ENCODE assay signal across 1 cellular context in genomic region chr10:31962826-31963597, GRCh38.
A peak's percentile ranks its signal among the peaks of the same experiment; 100 is the strongest.
TF ChIP-seq lines count a peak whose summit lies in the region.

No MANE protein-coding gene starts in this region.

TF ChIP-seq in A549, 52 proteins besides CTCF, POLR2A, EP300 and RAD21:
- TF ChIP-seq, protein P1, sequence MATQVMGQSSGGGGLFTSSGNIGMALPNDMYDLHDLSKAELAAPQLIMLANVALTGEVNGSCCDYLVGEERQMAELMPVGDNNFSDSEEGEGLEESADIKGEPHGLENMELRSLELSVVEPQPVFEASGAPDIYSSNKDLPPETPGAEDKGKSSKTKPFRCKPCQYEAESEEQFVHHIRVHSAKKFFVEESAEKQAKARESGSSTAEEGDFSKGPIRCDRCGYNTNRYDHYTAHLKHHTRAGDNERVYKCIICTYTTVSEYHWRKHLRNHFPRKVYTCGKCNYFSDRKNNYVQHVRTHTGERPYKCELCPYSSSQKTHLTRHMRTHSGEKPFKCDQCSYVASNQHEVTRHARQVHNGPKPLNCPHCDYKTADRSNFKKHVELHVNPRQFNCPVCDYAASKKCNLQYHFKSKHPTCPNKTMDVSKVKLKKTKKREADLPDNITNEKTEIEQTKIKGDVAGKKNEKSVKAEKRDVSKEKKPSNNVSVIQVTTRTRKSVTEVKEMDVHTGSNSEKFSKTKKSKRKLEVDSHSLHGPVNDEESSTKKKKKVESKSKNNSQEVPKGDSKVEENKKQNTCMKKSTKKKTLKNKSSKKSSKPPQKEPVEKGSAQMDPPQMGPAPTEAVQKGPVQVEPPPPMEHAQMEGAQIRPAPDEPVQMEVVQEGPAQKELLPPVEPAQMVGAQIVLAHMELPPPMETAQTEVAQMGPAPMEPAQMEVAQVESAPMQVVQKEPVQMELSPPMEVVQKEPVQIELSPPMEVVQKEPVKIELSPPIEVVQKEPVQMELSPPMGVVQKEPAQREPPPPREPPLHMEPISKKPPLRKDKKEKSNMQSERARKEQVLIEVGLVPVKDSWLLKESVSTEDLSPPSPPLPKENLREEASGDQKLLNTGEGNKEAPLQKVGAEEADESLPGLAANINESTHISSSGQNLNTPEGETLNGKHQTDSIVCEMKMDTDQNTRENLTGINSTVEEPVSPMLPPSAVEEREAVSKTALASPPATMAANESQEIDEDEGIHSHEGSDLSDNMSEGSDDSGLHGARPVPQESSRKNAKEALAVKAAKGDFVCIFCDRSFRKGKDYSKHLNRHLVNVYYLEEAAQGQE (IDR thresholded peaks at IDR 0.05): 0 out of 2 replicates have a peak, but pooled peaks have one; percentile 18
- TF ChIP-seq, protein P2, sequence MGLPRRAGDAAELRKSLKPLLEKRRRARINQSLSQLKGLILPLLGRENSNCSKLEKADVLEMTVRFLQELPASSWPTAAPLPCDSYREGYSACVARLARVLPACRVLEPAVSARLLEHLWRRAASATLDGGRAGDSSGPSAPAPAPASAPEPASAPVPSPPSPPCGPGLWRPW (IDR thresholded peaks at IDR 0.05): no peak
